Comparison of ENCODE assay signal across 8 cellular contexts in the genomic region with DNA sequence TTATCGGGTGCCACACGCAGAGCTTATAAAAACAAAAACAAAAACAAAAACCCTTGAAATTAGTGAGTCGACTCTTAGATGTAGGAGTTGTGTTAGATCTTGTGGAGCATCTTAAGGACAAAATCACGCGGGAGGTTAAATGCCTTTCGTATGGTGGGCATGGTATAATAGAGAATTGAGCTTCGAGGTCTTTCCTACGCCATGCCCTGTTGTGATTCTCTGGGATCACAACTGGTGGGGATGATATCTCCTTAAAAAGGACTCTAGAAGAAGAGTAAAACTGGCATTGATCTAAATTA. TPM values are rescaled to one million over a fixed set of nuclear protein-coding genes. Genes with fewer than 3 reads are reported as not detected.
A peak's percentile ranks its signal among the peaks of the same experiment; 100 is the strongest.
DNase-seq lines count a peak whose midpoint lies in the region; ATAC-seq and TF ChIP-seq lines count a peak whose summit lies in the region.

No MANE protein-coding gene starts in this region.

- peak overlapping the region; percentile 20 for H2AFZ ChIP-seq in smooth muscle cell (ENCODE audit: low read depth)

- WGBS in iPS DF 6.9 (ENCODE audit: insufficient coverage, insufficient read length), result no CpG with 5 or more reads among the region's 8 CpGs
- 37% methylated on average over 8 of the region's 8 CpGs for WGBS in smooth muscle cell (ENCODE audit: low lambda C conversion rate)

- TF ChIP-seq POLR2A in erythroblast (IDR thresholded peaks at IDR 0.05; ENCODE audit: low read length), result no peak

- peak overlapping the region; percentile 70 for H3K4me3 ChIP-seq in HEK293 (ENCODE audit: low read depth, low read length)
- H3K4me3 ChIP-seq in iPS DF 6.9 (ENCODE audit: low read length), result peak overlapping the region; percentile 97; the same call in 1 of the 2 replicates
- H3K4me3 ChIP-seq in smooth muscle cell, result peak overlapping the region; percentile 77

- H3K9ac ChIP-seq in smooth muscle cell (ENCODE audit: low read depth), result peak overlapping the region; percentile 96

- H3K36me3 ChIP-seq in HEK293 (ENCODE audit: control insufficient read depth in 2 of 2, insufficient read depth in 1 of 2, low read length in 2 of 2) (no peaks in the 10 kb centered on the region), iPS DF 6.9 (ENCODE audit: control insufficient read depth, insufficient read depth, low read length) (no peaks in the 10 kb centered on the region), smooth muscle cell (ENCODE audit: low read depth) (no peaks in the 10 kb centered on the region)

- peak overlapping the region; percentile 75 for H3K4me2 ChIP-seq in smooth muscle cell

- CTCF ChIA-PET in HEK293 (lab: Yijun Ruan, JAX), result interaction anchor here (0.6 to 1.6 kb wide), 3 partner anchors 27 to 848 kb away, joined by 3 to 6 read pairs (median 5); no protein-coding TSS in a partner anchor

- peaks cover 37% of the 10 kb centered on the region for H3K79me2 ChIP-seq in smooth muscle cell (ENCODE audit: low read depth)

- peak overlapping the region; percentile 99 for H3K4me3 Mint-ChIP-seq in activated T-helper 17 cell treated with anti-CD3 and anti-CD28 coated beads, Interleukin-2, amount 50 U/mL, for 72 hours

- no peaks in the 10 kb centered on the region for H3K27me3 Mint-ChIP-seq in activated T-helper 17 cell treated with anti-CD3 and anti-CD28 coated beads, Interleukin-2, amount 50 U/mL, for 72 hours

- ATAC-seq in activated T-helper 17 cell treated with anti-CD3 and anti-CD28 coated beads, Interleukin-2, amount 50 U/mL, for 72 hours (replicated peaks), result no peak
- no peak for ATAC-seq in left lobe of liver

- H3K4me1 ChIP-seq in HEK293 (ENCODE audit: control insufficient read depth, insufficient read depth, low read length) (peaks cover 17% of the 10 kb centered on the region; the same call in 1 of the 2 replicates), iPS DF 6.9 (ENCODE audit: control insufficient read depth, insufficient read depth, low read length) (peaks cover 6% of the 10 kb centered on the region; the same call in 1 of the 2 replicates), smooth muscle cell (ENCODE audit: low read depth) (peaks cover 17% of the 10 kb centered on the region)

- peaks cover 43% of the 10 kb centered on the region for H3K4me1 Mint-ChIP-seq in activated T-helper 17 cell treated with anti-CD3 and anti-CD28 coated beads, Interleukin-2, amount 50 U/mL, for 72 hours

- H3K9me3 Mint-ChIP-seq in activated T-helper 17 cell treated with anti-CD3 and anti-CD28 coated beads, Interleukin-2, amount 50 U/mL, for 72 hours, result no peaks in the 10 kb centered on the region

- peaks cover 3% of the 10 kb centered on the region; the same call in 1 of the 2 replicates for H3K27me3 ChIP-seq in iPS DF 6.9 (ENCODE audit: control insufficient read depth, insufficient read depth, low read length)
- H3K27me3 ChIP-seq in smooth muscle cell (ENCODE audit: low read depth), result no peaks in the 10 kb centered on the region

- POLR2A ChIA-PET in HEK293 (lab: Yijun Ruan, JAX), result interaction anchor here (0.6 kb wide), 1 partner anchor 187 kb away, joined by 3 read pairs; no protein-coding TSS in a partner anchor

- H3K36me3 Mint-ChIP-seq in activated T-helper 17 cell treated with anti-CD3 and anti-CD28 coated beads, Interleukin-2, amount 50 U/mL, for 72 hours (ENCODE audit: low read depth), result peaks cover 50% of the 10 kb centered on the region

- H3K9me3 ChIP-seq in HEK293 (ENCODE audit: control insufficient read depth, insufficient read depth, low read depth, low read length), result no peaks in the 10 kb centered on the region
- H3K9me3 ChIP-seq in iPS DF 6.9 (ENCODE audit: control insufficient read depth, insufficient read depth, low read length), result no peaks in the 10 kb centered on the region
- H3K9me3 ChIP-seq in smooth muscle cell (replicated peaks; ENCODE audit: low read depth), result no peaks in the 10 kb centered on the region

- H4K20me1 ChIP-seq in smooth muscle cell (ENCODE audit: low read depth), result peaks cover 37% of the 10 kb centered on the region

- H3F3A ChIP-seq in smooth muscle cell (ENCODE audit: low read depth), result peaks cover 5% of the 10 kb centered on the region

- no peak for TF ChIP-seq CTCF in HEK293 (tag by site-specific recombination; IDR thresholded peaks at IDR 0.05)
- TF ChIP-seq CTCF in smooth muscle cell (IDR thresholded peaks at IDR 0.05; ENCODE audit: borderline replicate concordance, insufficient read depth, poor library complexity, severe bottlenecking), result no peak

- H3K27ac ChIP-seq in HEK293 (ENCODE audit: extremely low read depth, low read depth, low read length) (peak overlapping the region; percentile 70), iPS DF 6.9 (ENCODE audit: low read length) (no peak overlapping the region), smooth muscle cell (ENCODE audit: low read depth) (peak overlapping the region; percentile 94)

- DNase-seq in iPS DF 6.9 (ENCODE audit: low read depth, low spot score), result no peak
- no peak for DNase-seq in smooth muscle cell (lab: John Stamatoyannopoulos, UW; ENCODE audit: unreplicated experiment)
- no peak for DNase-seq in NCI-H2081 (lab: John Stamatoyannopoulos, UW)
- no peak for DNase-seq in erythroblast (lab: John Stamatoyannopoulos, UW)
- no peak for DNase-seq in NCI-H2196 (lab: John Stamatoyannopoulos, UW; ENCODE audit: unreplicated experiment)
- DNase-seq in left lobe of liver (ENCODE audit: low spot score), result no peak

- H3K27ac Mint-ChIP-seq in activated T-helper 17 cell treated with anti-CD3 and anti-CD28 coated beads, Interleukin-2, amount 50 U/mL, for 72 hours, result peak overlapping the region; percentile 100

TF ChIP-seq in HEK293, 187 proteins besides CTCF, POLR2A, EP300 and RAD21 (continues in another document):
- TF ChIP-seq, protein P1, sequence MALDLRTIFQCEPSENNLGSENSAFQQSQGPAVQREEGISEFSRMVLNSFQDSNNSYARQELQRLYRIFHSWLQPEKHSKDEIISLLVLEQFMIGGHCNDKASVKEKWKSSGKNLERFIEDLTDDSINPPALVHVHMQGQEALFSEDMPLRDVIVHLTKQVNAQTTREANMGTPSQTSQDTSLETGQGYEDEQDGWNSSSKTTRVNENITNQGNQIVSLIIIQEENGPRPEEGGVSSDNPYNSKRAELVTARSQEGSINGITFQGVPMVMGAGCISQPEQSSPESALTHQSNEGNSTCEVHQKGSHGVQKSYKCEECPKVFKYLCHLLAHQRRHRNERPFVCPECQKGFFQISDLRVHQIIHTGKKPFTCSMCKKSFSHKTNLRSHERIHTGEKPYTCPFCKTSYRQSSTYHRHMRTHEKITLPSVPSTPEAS (tag by site-specific recombination; IDR thresholded peaks at IDR 0.05), result no peak
- TF ChIP-seq ZNF394 (tag by site-specific recombination; IDR thresholded peaks at IDR 0.05; ENCODE audit: borderline replicate concordance) (0 out of 2 replicates have a peak, but pooled peaks have one; percentile 1), WT1 (tag by site-specific recombination; IDR thresholded peaks at IDR 0.05) (0 out of 2 replicates have a peak, but pooled peaks have one; percentile 1), ZNF175 (tag by site-specific recombination; IDR thresholded peaks at IDR 0.05) (no peak)
- TF ChIP-seq, protein P2, sequence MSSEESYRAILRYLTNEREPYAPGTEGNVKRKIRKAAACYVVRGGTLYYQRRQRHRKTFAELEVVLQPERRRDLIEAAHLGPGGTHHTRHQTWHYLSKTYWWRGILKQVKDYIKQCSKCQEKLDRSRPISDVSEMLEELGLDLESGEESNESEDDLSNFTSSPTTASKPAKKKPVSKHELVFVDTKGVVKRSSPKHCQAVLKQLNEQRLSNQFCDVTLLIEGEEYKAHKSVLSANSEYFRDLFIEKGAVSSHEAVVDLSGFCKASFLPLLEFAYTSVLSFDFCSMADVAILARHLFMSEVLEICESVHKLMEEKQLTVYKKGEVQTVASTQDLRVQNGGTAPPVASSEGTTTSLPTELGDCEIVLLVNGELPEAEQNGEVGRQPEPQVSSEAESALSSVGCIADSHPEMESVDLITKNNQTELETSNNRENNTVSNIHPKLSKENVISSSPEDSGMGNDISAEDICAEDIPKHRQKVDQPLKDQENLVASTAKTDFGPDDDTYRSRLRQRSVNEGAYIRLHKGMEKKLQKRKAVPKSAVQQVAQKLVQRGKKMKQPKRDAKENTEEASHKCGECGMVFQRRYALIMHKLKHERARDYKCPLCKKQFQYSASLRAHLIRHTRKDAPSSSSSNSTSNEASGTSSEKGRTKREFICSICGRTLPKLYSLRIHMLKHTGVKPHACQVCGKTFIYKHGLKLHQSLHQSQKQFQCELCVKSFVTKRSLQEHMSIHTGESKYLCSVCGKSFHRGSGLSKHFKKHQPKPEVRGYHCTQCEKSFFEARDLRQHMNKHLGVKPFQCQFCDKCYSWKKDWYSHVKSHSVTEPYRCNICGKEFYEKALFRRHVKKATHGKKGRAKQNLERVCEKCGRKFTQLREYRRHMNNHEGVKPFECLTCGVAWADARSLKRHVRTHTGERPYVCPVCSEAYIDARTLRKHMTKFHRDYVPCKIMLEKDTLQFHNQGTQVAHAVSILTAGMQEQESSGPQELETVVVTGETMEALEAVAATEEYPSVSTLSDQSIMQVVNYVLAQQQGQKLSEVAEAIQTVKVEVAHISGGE (tag by site-specific recombination; conservative IDR thresholded peaks at IDR 0.05; ENCODE audit: low read depth), result no peak
- TF ChIP-seq, protein P3, sequence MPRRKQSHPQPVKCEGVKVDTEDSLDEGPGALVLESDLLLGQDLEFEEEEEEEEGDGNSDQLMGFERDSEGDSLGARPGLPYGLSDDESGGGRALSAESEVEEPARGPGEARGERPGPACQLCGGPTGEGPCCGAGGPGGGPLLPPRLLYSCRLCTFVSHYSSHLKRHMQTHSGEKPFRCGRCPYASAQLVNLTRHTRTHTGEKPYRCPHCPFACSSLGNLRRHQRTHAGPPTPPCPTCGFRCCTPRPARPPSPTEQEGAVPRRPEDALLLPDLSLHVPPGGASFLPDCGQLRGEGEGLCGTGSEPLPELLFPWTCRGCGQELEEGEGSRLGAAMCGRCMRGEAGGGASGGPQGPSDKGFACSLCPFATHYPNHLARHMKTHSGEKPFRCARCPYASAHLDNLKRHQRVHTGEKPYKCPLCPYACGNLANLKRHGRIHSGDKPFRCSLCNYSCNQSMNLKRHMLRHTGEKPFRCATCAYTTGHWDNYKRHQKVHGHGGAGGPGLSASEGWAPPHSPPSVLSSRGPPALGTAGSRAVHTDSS (tag by site-specific recombination; IDR thresholded peaks at IDR 0.05), result no peak

RNA-seq across cellular contexts. Expression of a gene that starts 0.8 kb away (rescaled TPM):
- total RNA-seq in activated T-helper 17 cell treated with anti-CD3 and anti-CD28 coated beads, Interleukin-2, amount 50 U/mL, for 72 hours, result 100 to 1,000 TPM; 159 to 172 TPM
- total RNA-seq in smooth muscle cell, result 49.9 and 67.9 TPM in 2 replicates
- 14.4 and 30.9 TPM in 2 replicates for polyA plus RNA-seq in smooth muscle cell
- 76.4 TPM for total RNA-seq in left lobe of liver
